33 cellular contexts compared by ENCODE assay signal in genomic region chr20:41299899-41300298, GRCh38. TPM values are rescaled to one million over a fixed set of nuclear protein-coding genes. Genes with fewer than 3 reads are reported as not detected.
DNase-seq lines count a peak whose midpoint lies in the region; FAIRE-seq and TF ChIP-seq lines count a peak whose summit lies in the region.
"Had no signal": no experiment of that assay in that cellular context is flagged by ENCODE, and none has a peak within 500 bp of the region (broad histone marks: within the 10 kb centered on the region; RNA-seq: fewer than 3 reads in every experiment).

No MANE protein-coding gene starts in this region.

- H3K9me3 ChIP-seq in neural cell (ENCODE audit: low read length) (no peaks in the 10 kb centered on the region), ascending aorta (no peaks in the 10 kb centered on the region)
- H3K9me3 ChIP-seq: colonic mucosa, upper lobe of left lung had no signal

- peaks cover 0 to 16% of the 10 kb centered on the region in 2 donors for H3K4me1 ChIP-seq in ascending aorta
- H3K4me1 ChIP-seq: colonic mucosa had no signal

- no peak for FAIRE-seq in D721Med (lab: Jason Lieb, UNC)
- FAIRE-seq: A204.1, GM12891, HepG2 had no signal

- no peaks in the 10 kb centered on the region for H3K9me3 Mint-ChIP-seq in endothelial cell (ENCODE audit: unreplicated experiment)
- H3K9me3 Mint-ChIP-seq: CD4-positive, alpha-beta T cell; natural killer cell treated with Interleukin-12 subunit alpha and Interleukin-12 subunit beta and Interleukin-15 and Interleukin-18, amount 100 ng/mL, for 72 hours had no signal

- H3K36me3 ChIP-seq in neural cell (ENCODE audit: insufficient read depth, low read length) (no peaks in the 10 kb centered on the region), ascending aorta (no peaks in the 10 kb centered on the region)
- H3K36me3 ChIP-seq: colonic mucosa, upper lobe of left lung had no signal

- H3K4me1 Mint-ChIP-seq in endothelial cell (ENCODE audit: unreplicated experiment), result peaks cover 7% of the 10 kb centered on the region

- no peaks in the 10 kb centered on the region for H4K20me1 ChIP-seq in neural cell (ENCODE audit: insufficient read depth)

- intact Hi-C loops in ascending aorta (cut with DNase I), result no loop called here

- no peaks in the 10 kb centered on the region for H3K79me2 ChIP-seq in neural cell (replicated peaks; ENCODE audit: insufficient read depth, low read length)

- no peaks in the 10 kb centered on the region for H3F3A ChIP-seq in neural cell (ENCODE audit: insufficient read depth, low read length, poor library complexity, severe bottlenecking)

- no peaks in the 10 kb centered on the region for H3K27me3 Mint-ChIP-seq in endothelial cell (ENCODE audit: unreplicated experiment)
- H3K27me3 Mint-ChIP-seq: activated CD4-positive, alpha-beta T cell treated with anti-CD3 and anti-CD28 coated beads for 36 hours; CD4-positive, alpha-beta T cell had no signal

- H3K27me3 ChIP-seq in neural cell (ENCODE audit: insufficient read depth, low read depth, low read length) (no peaks in the 10 kb centered on the region), ascending aorta (no peaks in the 10 kb centered on the region)
- H3K27me3 ChIP-seq: colonic mucosa, upper lobe of left lung had no signal

- H3K9ac ChIP-seq in neural cell (ENCODE audit: low read length), result peak overlapping the region; percentile 17

- H2AFZ ChIP-seq in neural cell (ENCODE audit: low read depth, low read length), result no peak overlapping the region

- peak; percentile 48 for TF ChIP-seq EP300 in neural cell (conservative IDR thresholded peaks at IDR 0.05; ENCODE audit: poor library complexity, severe bottlenecking)

- no peak overlapping the region for H3K4me3 ChIP-seq in AG10803 (ENCODE audit: low read length)
- peak overlapping the region; percentile 10 for H3K4me3 ChIP-seq in neural cell (ENCODE audit: low read length)
- H3K4me3 ChIP-seq in ascending aorta, result no peak overlapping the region
- H3K4me3 ChIP-seq: colonic mucosa, skin epidermis, upper lobe of left lung had no signal

- no peak overlapping the region for H3K4me3 Mint-ChIP-seq in endothelial cell (ENCODE audit: unreplicated experiment)
- H3K4me3 Mint-ChIP-seq: activated CD4-positive, alpha-beta T cell treated with anti-CD3 and anti-CD28 coated beads for 36 hours; CD4-positive, alpha-beta T cell; natural killer cell treated with Interleukin-12 subunit alpha and Interleukin-12 subunit beta and Interleukin-15 and Interleukin-18, amount 100 ng/mL, for 72 hours had no signal

- TF ChIP-seq CTCF in AG10803 (conservative IDR thresholded peaks at IDR 0.05; ENCODE audit: low read length) (no peak), endothelial cell (IDR thresholded peaks at IDR 0.05; ENCODE audit: unreplicated experiment) (no peak), neural cell (IDR thresholded peaks at IDR 0.05; ENCODE audit: poor library complexity, severe bottlenecking) (no peak), ascending aorta (IDR thresholded peaks at IDR 0.05) (no peak), D721Med (IDR thresholded peaks at IDR 0.05; ENCODE audit: insufficient read depth, missing control alignments) (no peak)

- peak overlapping the region; percentile 17 for H3K27ac Mint-ChIP-seq in endothelial cell (ENCODE audit: unreplicated experiment)
- H3K27ac Mint-ChIP-seq: activated CD4-positive, alpha-beta T cell treated with anti-CD3 and anti-CD28 coated beads for 36 hours; CD4-positive, alpha-beta T cell; natural killer cell treated with Interleukin-12 subunit alpha and Interleukin-12 subunit beta and Interleukin-15 and Interleukin-18, amount 100 ng/mL, for 72 hours had no signal

- H3K36me3 Mint-ChIP-seq in endothelial cell (ENCODE audit: low read depth, unreplicated experiment), result no peaks in the 10 kb centered on the region
- H3K36me3 Mint-ChIP-seq: activated naive CD4-positive, alpha-beta T cell treated with anti-CD3 and anti-CD28 coated beads, Interleukin-2, amount 50 U/mL, for 72 hours; natural killer cell treated with Interleukin-12 subunit alpha and Interleukin-12 subunit beta and Interleukin-15 and Interleukin-18, amount 100 ng/mL, for 72 hours had no signal

- TF ChIP-seq RAD21 in neural cell (conservative IDR thresholded peaks at IDR 0.05), result no peak

- no peaks in the 10 kb centered on the region for H3K9me2 ChIP-seq in neural cell (ENCODE audit: insufficient read depth, low read length)

- peak overlapping the region; percentile 40 for H3K4me2 ChIP-seq in neural cell (ENCODE audit: low read length)

- H3K27ac ChIP-seq in neural cell (ENCODE audit: low read length) (peak overlapping the region; percentile 50), ascending aorta (no peak overlapping the region)
- H3K27ac ChIP-seq: colonic mucosa, VCaP had no signal

- DNase-seq in AG10803 (ENCODE audit: low read depth) (peak; percentile 62), LHCN-M2 (ENCODE audit: low read depth) (peak; percentile 46), endothelial cell (ENCODE audit: low spot score) (no peak), NCI-H2227 treated with DMSO at 0.1 percent for 48 hours (lab: John Stamatoyannopoulos, UW) (no peak), ascending aorta (ENCODE audit: low spot score in 2 of 2) (no peak), D721Med (ENCODE audit: insufficient read length, low spot score) (no peak)
- no peak for DNase-seq in activated CD8-positive, alpha-beta memory T cell treated with anti-CD3 and anti-CD28 coated beads, Interleukin-2, amount 50 U/mL, for 48 hours
- DNase-seq: activated CD4-positive, alpha-beta T cell treated with anti-CD3 and anti-CD28 coated beads for 36 hours; activated CD8-positive, alpha-beta memory T cell treated with anti-CD3 and anti-CD28 coated beads for 24 hours; activated effector memory CD4-positive, alpha-beta T cell treated with Interleukin-2 at 50 U/mL for 16 hours; anterior cingulate cortex; CD4-positive, alpha-beta T cell; colonic mucosa; effector memory CD4-positive, alpha-beta T cell; erythroblast; foreskin melanocyte; H7; Karpas-422; left cardiac atrium; NCI-H2081; NCI-H446; NCI-H748 treated with DMSO at 0.1 percent for 48 hours; SHP77 treated with DMSO at 0.1 percent for 48 hours; stimulated activated naive CD4-positive, alpha-beta T cell; upper lobe of left lung had no signal

TF ChIP-seq in neural cell, 6 proteins besides CTCF, POLR2A, EP300 and RAD21:
- TF ChIP-seq POLR2AphosphoS5 (IDR thresholded peaks at IDR 0.05) (no peak), TAF1 (IDR thresholded peaks at IDR 0.05; ENCODE audit: low read depth) (no peak), EZH2 (IDR thresholded peaks at IDR 0.05; ENCODE audit: borderline replicate concordance, insufficient read depth, low read length, poor library complexity, severe bottlenecking) (no peak), REST (IDR thresholded peaks at IDR 0.05; ENCODE audit: borderline replicate concordance) (no peak), SMC3 (conservative IDR thresholded peaks at IDR 0.05; ENCODE audit: poor library complexity) (no peak), MXI1 (conservative IDR thresholded peaks at IDR 0.05; ENCODE audit: poor library complexity, severe bottlenecking) (no peak)

RNA-seq across cellular contexts. Expression of gene ZHX3, which starts 17.6 kb away (rescaled TPM):
- total RNA-seq in LHCN-M2 (2014; rRNA removed) (31.6 and 35.1 TPM in 2 replicates), endothelial cell (ENCODE audit: unreplicated experiment) (20.9 TPM), ascending aorta (53.3 TPM)
- 23.2 TPM for polyA plus RNA-seq in LHCN-M2 (2012)
- 8.5 and 10.3 TPM in 2 replicates for polyA plus RNA-seq in neural cell
- 25.6 and 34.7 TPM in 2 replicates for polyA minus RNA-seq in neural cell

RNA-seq across cellular contexts. Expression of gene LPIN3, which starts 40.7 kb away (rescaled TPM):
- total RNA-seq in LHCN-M2 (2014; rRNA removed) (15.3 and 19.1 TPM in 2 replicates), endothelial cell (ENCODE audit: unreplicated experiment) (20.1 TPM), ascending aorta (63.0 TPM)
- 6.8 TPM for polyA plus RNA-seq in LHCN-M2 (2012)
- polyA plus RNA-seq in neural cell, result 0.44 TPM in 1 of 2 replicates, not detected in the other
- 0.12 TPM in 1 of 2 replicates, not detected in the other for polyA minus RNA-seq in neural cell

Comparison
In these comparisons a context has a peak if more than half of its experiments do, and no peak if none do; other contexts are left out.
1. DNase-seq: peak in AG10803 (single experiment) and LHCN-M2 (single experiment); none in endothelial cell (single experiment), NCI-H2227 treated with DMSO at 0.1 percent for 48 hours (single experiment), ascending aorta (0 of 2), activated CD8-positive, alpha-beta memory T cell treated with anti-CD3 and anti-CD28 coated beads, Interleukin-2, amount 50 U/mL, for 48 hours (single experiment) and D721Med (single experiment).